20 cellular contexts compared by ENCODE assay signal in the genomic region with DNA sequence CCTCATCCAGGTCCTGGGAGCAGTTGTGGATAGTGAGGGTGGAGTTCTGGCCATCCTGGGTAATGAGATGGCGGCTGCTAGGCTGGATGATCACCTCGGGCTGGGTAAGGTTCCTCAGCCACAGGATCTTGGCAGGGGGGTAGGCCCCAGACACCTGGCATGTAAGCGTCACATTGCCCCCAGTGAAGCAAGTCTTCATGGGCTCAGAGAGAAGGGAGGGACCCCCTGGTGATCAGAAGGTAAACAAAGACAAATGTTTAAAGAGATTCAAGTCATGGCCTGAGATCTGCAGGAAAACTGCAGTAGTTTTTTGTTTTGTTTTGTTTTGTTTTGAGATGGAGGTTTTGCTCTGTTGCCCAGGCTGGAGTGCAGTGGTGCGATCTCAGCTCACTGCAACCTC. TPM values are rescaled to one million over a fixed set of nuclear protein-coding genes. Genes with fewer than 3 reads are reported as not detected.
DNase-seq lines count a peak whose midpoint lies in the region; ATAC-seq and TF ChIP-seq lines count a peak whose summit lies in the region.
"Had no signal": no experiment of that assay in that cellular context is flagged by ENCODE, and none has a peak within 500 bp of the region (broad histone marks: within the 10 kb centered on the region; RNA-seq: fewer than 3 reads in every experiment).

No MANE protein-coding gene starts in this region.

- H3F3A ChIP-seq in neural progenitor cell (ENCODE audit: low read depth): no peaks in the 10 kb centered on the region

- H3K9me3 ChIP-seq in HEK293 (ENCODE audit: control insufficient read depth, insufficient read depth, low read depth, low read length) (no peaks in the 10 kb centered on the region), T-helper 17 cell (ENCODE audit: control insufficient read depth, low read length, poor library complexity, severe bottlenecking) (no peaks in the 10 kb centered on the region), neural progenitor cell (ENCODE audit: low read depth) (no peaks in the 10 kb centered on the region), ascending aorta (no peaks in the 10 kb centered on the region)
- no peaks in the 10 kb centered on the region for H3K9me3 ChIP-seq in CD8-positive, alpha-beta memory T cell (ENCODE audit: low read length)

- TF ChIP-seq CTCF in HEK293 (tag by site-specific recombination; IDR thresholded peaks at IDR 0.05): no peak
- TF ChIP-seq CTCF in neural progenitor cell (IDR thresholded peaks at IDR 0.05): no peak
- TF ChIP-seq CTCF in ascending aorta (IDR thresholded peaks at IDR 0.05): no peak

- H3K4me1 ChIP-seq in HEK293 (ENCODE audit: control insufficient read depth, insufficient read depth, low read length) (no peaks in the 10 kb centered on the region), neural progenitor cell (no peaks in the 10 kb centered on the region), ascending aorta (no peaks in the 10 kb centered on the region)
- no peaks in the 10 kb centered on the region for H3K4me1 ChIP-seq in CD8-positive, alpha-beta memory T cell (ENCODE audit: insufficient read depth, low read length)

- ATAC-seq in GM18868 (IDR thresholded peaks at IDR 0.05; ENCODE audit: unreplicated experiment): peak; percentile 19
- ATAC-seq in T-helper 17 cell: no peak
- no peak for ATAC-seq in HG02759 (IDR thresholded peaks at IDR 0.05; ENCODE audit: unreplicated experiment)
- ATAC-seq: SK-N-SH treated with all-trans-retinoic acid at 6 μM for 48 hours, T-cell had no signal

- POLR2A ChIA-PET in HEK293 (lab: Yijun Ruan, JAX): no interaction called here
- POLR2A ChIA-PET in CD8-positive, alpha-beta memory T cell (lab: Charles Lee): no interaction called here

- no peak overlapping the region for H3K27ac ChIP-seq in HEK293 (ENCODE audit: extremely low read depth, low read depth, low read length)
- no peak overlapping the region for H3K27ac ChIP-seq in neural progenitor cell
- no peak overlapping the region for H3K27ac ChIP-seq in ascending aorta
- no peak overlapping the region for H3K27ac ChIP-seq in CD8-positive, alpha-beta memory T cell (ENCODE audit: low read depth, low read length)
- H3K27ac ChIP-seq: C4-2B, KMS-11 had no signal

- no peak overlapping the region for H3K9ac ChIP-seq in neural progenitor cell
- H3K9ac ChIP-seq: KMS-11 had no signal

- no peaks in the 10 kb centered on the region for H3K9me3 Mint-ChIP-seq in neural progenitor cell
- no peaks in the 10 kb centered on the region for H3K9me3 Mint-ChIP-seq in CD8-positive, alpha-beta memory T cell

- H3K27me3 ChIP-seq in neural progenitor cell: no peaks in the 10 kb centered on the region
- no peaks in the 10 kb centered on the region for H3K27me3 ChIP-seq in ascending aorta
- no peaks in the 10 kb centered on the region for H3K27me3 ChIP-seq in CD8-positive, alpha-beta memory T cell (ENCODE audit: insufficient read depth, low read length, poor library complexity, severe bottlenecking)

- no peaks in the 10 kb centered on the region for H4K20me1 ChIP-seq in neural progenitor cell (ENCODE audit: low read depth)

- peaks cover 0 to 8% of the 10 kb centered on the region in 2 experiments; a peak in 1 of 3 replicates for H3K36me3 ChIP-seq in HEK293 (ENCODE audit: control insufficient read depth in 2 of 2, insufficient read depth in 1 of 2, low read length in 2 of 2)
- H3K36me3 ChIP-seq in neural progenitor cell: no peaks in the 10 kb centered on the region
- H3K36me3 ChIP-seq in ascending aorta: peaks cover 4 to 11% of the 10 kb centered on the region in 2 donors
- no peaks in the 10 kb centered on the region for H3K36me3 ChIP-seq in CD8-positive, alpha-beta memory T cell (ENCODE audit: insufficient read depth, low read length)

- intact Hi-C loops in ascending aorta (cut with DNase I): no loop called here

- H3K4me3 Mint-ChIP-seq in T-helper 17 cell (no peak overlapping the region), neural progenitor cell (no peak overlapping the region)
- no peak overlapping the region for H3K4me3 Mint-ChIP-seq in CD8-positive, alpha-beta memory T cell
- H3K4me3 Mint-ChIP-seq: T-cell had no signal

- H3K27me3 Mint-ChIP-seq in T-helper 17 cell (peaks cover 3% of the 10 kb centered on the region), neural progenitor cell (ENCODE audit: insufficient read depth, low read depth) (peaks cover 2% of the 10 kb centered on the region)
- peaks cover 0 to 14% of the 10 kb centered on the region in 2 donors for H3K27me3 Mint-ChIP-seq in CD8-positive, alpha-beta memory T cell

- H3K4me2 ChIP-seq in neural progenitor cell: no peak overlapping the region
- H3K4me2 ChIP-seq: KMS-11 had no signal

- H3K4me1 Mint-ChIP-seq in T-helper 17 cell (no peaks in the 10 kb centered on the region), neural progenitor cell (no peaks in the 10 kb centered on the region)
- no peaks in the 10 kb centered on the region for H3K4me1 Mint-ChIP-seq in CD8-positive, alpha-beta memory T cell
- H3K4me1 Mint-ChIP-seq: T-cell had no signal

- DNase-seq in T-helper 17 cell (no peak), neural progenitor cell (ENCODE audit: low spot score) (no peak), ascending aorta (ENCODE audit: low spot score in 2 of 2) (no peak)
- DNase-seq in CD8-positive, alpha-beta memory T cell: no peak
- DNase-seq: GDM1; HCEC 1CT; NCI-H1092 treated with DMSO at 0.1 percent for 48 hours; NCI-H1436 treated with DMSO at 0.1 percent for 48 hours; NCI-H1930; NCI-H226; NCI-H510A treated with DMSO at 0.1 percent for 48 hours; NCI-H774; NK-92 treated with Interleukin-12 subunit alpha and Interleukin-12 subunit beta, amount 100 ng/mL, for 24 hours; T-cell had no signal

- no peak overlapping the region for H2AFZ ChIP-seq in neural progenitor cell (replicated peaks)

- CTCF ChIA-PET in HEK293 (lab: Yijun Ruan, JAX): interaction anchor here (0.7 kb wide), 1 partner anchor 19 kb away, joined by 3 read pairs; no protein-coding TSS in a partner anchor
- CTCF ChIA-PET in CD8-positive, alpha-beta memory T cell (lab: Charles Lee): no interaction called here

- H3K36me3 Mint-ChIP-seq in T-helper 17 cell (ENCODE audit: low read depth) (no peaks in the 10 kb centered on the region), neural progenitor cell (peaks cover 9% of the 10 kb centered on the region)
- no peaks in the 10 kb centered on the region for H3K36me3 Mint-ChIP-seq in CD8-positive, alpha-beta memory T cell
- H3K36me3 Mint-ChIP-seq: T-cell had no signal

- no peak overlapping the region for H3K4me3 ChIP-seq in HEK293 (ENCODE audit: low read depth, low read length)
- no peak overlapping the region for H3K4me3 ChIP-seq in neural progenitor cell
- no peak overlapping the region for H3K4me3 ChIP-seq in ascending aorta
- no peak overlapping the region for H3K4me3 ChIP-seq in CD8-positive, alpha-beta memory T cell (ENCODE audit: low read length)

- no peaks in the 10 kb centered on the region for H3K79me2 ChIP-seq in neural progenitor cell (ENCODE audit: low read depth)

- H3K27ac Mint-ChIP-seq in T-helper 17 cell (peak overlapping the region; percentile 29), neural progenitor cell (peak overlapping the region; percentile 72)
- peak overlapping the region in 1 of 8 donors; percentile 40 for H3K27ac Mint-ChIP-seq in CD8-positive, alpha-beta memory T cell
- H3K27ac Mint-ChIP-seq: T-cell had no signal

TF ChIP-seq in HEK293, 187 proteins besides CTCF, POLR2A, EP300 and RAD21:
- no peak for TF ChIP-seq ZBTB20 (tag by site-specific recombination; IDR thresholded peaks at IDR 0.05)
- TF ChIP-seq ZIC2 (tag by site-specific recombination; IDR thresholded peaks at IDR 0.05): peak; percentile 39; the same call in 1 of the 2 replicates
- TF ChIP-seq GLIS1 (tag by site-specific recombination; IDR thresholded peaks at IDR 0.05): peak; percentile 93
- no peak for TF ChIP-seq SCRT1 (tag by site-specific recombination; IDR thresholded peaks at IDR 0.05; ENCODE audit: borderline replicate concordance)
- no peak for TF ChIP-seq ZBTB1 (tag by site-specific recombination; IDR thresholded peaks at IDR 0.05)

RNA-seq across cellular contexts. Expression of gene WSB2, which starts 12.8 kb away (rescaled TPM):
- total RNA-seq in T-helper 17 cell (10 to 100 TPM; 26.9 to 36.2 TPM), neural progenitor cell (ENCODE audit: low replicate concordance) (21.2 and 26.0 TPM in 2 replicates), ascending aorta (68.6 TPM)
- 10 to 100 TPM; 74.2 to 84.4 TPM for total RNA-seq in CD8-positive, alpha-beta memory T cell
- 24.8 TPM for polyA plus RNA-seq in CD8-positive, alpha-beta memory T cell

RNA-seq across cellular contexts. Expression of gene VSIG10, which starts 30.0 kb away (rescaled TPM):
- 1 to 10 TPM; 1.3 to 3.9 TPM for total RNA-seq in T-helper 17 cell
- 22.6 and 57.9 TPM in 2 replicates for total RNA-seq in neural progenitor cell (ENCODE audit: low replicate concordance)
- total RNA-seq in ascending aorta: 38.3 TPM
- total RNA-seq in CD8-positive, alpha-beta memory T cell: 1 to 10 TPM; 7.9 to 9.0 TPM
- polyA plus RNA-seq in CD8-positive, alpha-beta memory T cell: 1.7 TPM

RNA-seq across cellular contexts. Expression of gene RFC5, which starts 57.3 kb away (rescaled TPM):
- total RNA-seq in T-helper 17 cell (10 to 100 TPM; 10.6 to 15.8 TPM), neural progenitor cell (ENCODE audit: low replicate concordance) (75.8 and 80.3 TPM in 2 replicates), ascending aorta (5.2 TPM)
- 10 to 100 TPM; 66.1 to 67.4 TPM for total RNA-seq in CD8-positive, alpha-beta memory T cell
- polyA plus RNA-seq in CD8-positive, alpha-beta memory T cell: 14.0 TPM
